In genomic region chr16:14364386-14365199, GRCh38 we compare ENCODE assay signal across 13 cellular contexts.
DNase-seq lines count a peak whose midpoint lies in the region; ATAC-seq and TF ChIP-seq lines count a peak whose summit lies in the region.
"Had no signal": no experiment of that assay in that cellular context is flagged by ENCODE, and none has a peak within 500 bp of the region (broad histone marks: within the 10 kb centered on the region; RNA-seq: fewer than 3 reads in every experiment).

No MANE protein-coding gene starts in this region.

- no peaks in the 10 kb centered on the region for H3K36me3 Mint-ChIP-seq in neural progenitor cell

- intact Hi-C loops in left ventricle myocardium superior (cut with micrococcal nuclease): no loop called here

- H3K4me1 Mint-ChIP-seq in neural progenitor cell: peaks cover 26% of the 10 kb centered on the region
- H3K4me1 Mint-ChIP-seq: activated naive CD8-positive, alpha-beta T cell treated with anti-CD3 and anti-CD28 coated beads, Interleukin-2, amount 50 U/mL, for 24 hours had no signal

- no peak for ATAC-seq in left ventricle myocardium superior
- ATAC-seq: activated naive CD8-positive, alpha-beta T cell treated with anti-CD3 and anti-CD28 coated beads, Interleukin-2, amount 50 U/mL, for 24 hours had no signal

- no peaks in the 10 kb centered on the region for H3K27me3 ChIP-seq in neural progenitor cell
- H3K27me3 ChIP-seq: neutrophil had no signal

- H3K4me3 ChIP-seq in AG10803 (ENCODE audit: low read length) (no peak overlapping the region), neural progenitor cell (no peak overlapping the region)

- H3K4me1 ChIP-seq in neural progenitor cell: no peaks in the 10 kb centered on the region

- H3K36me3 ChIP-seq in neural progenitor cell: no peaks in the 10 kb centered on the region
- H3K36me3 ChIP-seq: neutrophil had no signal

- no peaks in the 10 kb centered on the region for H3K9me3 Mint-ChIP-seq in neural progenitor cell
- H3K9me3 Mint-ChIP-seq: activated naive CD8-positive, alpha-beta T cell treated with anti-CD3 and anti-CD28 coated beads, Interleukin-2, amount 50 U/mL, for 24 hours had no signal

- no peaks in the 10 kb centered on the region for H3F3A ChIP-seq in neural progenitor cell (ENCODE audit: low read depth)

- H3K79me2 ChIP-seq in neural progenitor cell (ENCODE audit: low read depth): no peaks in the 10 kb centered on the region

- H3K9me3 ChIP-seq in neural progenitor cell (ENCODE audit: low read depth): no peaks in the 10 kb centered on the region
- H3K9me3 ChIP-seq: neutrophil had no signal

- H3K9ac ChIP-seq in neural progenitor cell: no peak overlapping the region

- H4K20me1 ChIP-seq in neural progenitor cell (ENCODE audit: low read depth): no peaks in the 10 kb centered on the region

- H3K27ac Mint-ChIP-seq in neural progenitor cell: peak overlapping the region; percentile 40
- H3K27ac Mint-ChIP-seq: activated naive CD8-positive, alpha-beta T cell treated with anti-CD3 and anti-CD28 coated beads, Interleukin-2, amount 50 U/mL, for 24 hours had no signal

- H3K4me2 ChIP-seq in neural progenitor cell: no peak overlapping the region

- no peak for TF ChIP-seq CTCF in AG10803 (conservative IDR thresholded peaks at IDR 0.05; ENCODE audit: low read length)
- peak; percentile 12 for TF ChIP-seq CTCF in neural progenitor cell (IDR thresholded peaks at IDR 0.05)

- no peak overlapping the region for H2AFZ ChIP-seq in neural progenitor cell (replicated peaks)

- no peak overlapping the region for H3K27ac ChIP-seq in neural progenitor cell
- H3K27ac ChIP-seq: neutrophil, VCaP had no signal

- peaks cover 18% of the 10 kb centered on the region for H3K27me3 Mint-ChIP-seq in neural progenitor cell (ENCODE audit: insufficient read depth, low read depth)

- peak; percentile 80 for DNase-seq in AG10803 (ENCODE audit: low read depth)
- peak; percentile 67 for DNase-seq in HuH-7.5 (ENCODE audit: low spot score)
- peak; percentile 94 for DNase-seq in dedifferentiated amniotic fluid mesenchymal stem cell (ENCODE audit: extremely low spot score)
- DNase-seq in neural progenitor cell (ENCODE audit: low spot score): peak; percentile 43
- DNase-seq in OCI-M1 (lab: John Stamatoyannopoulos, UW): no peak
- no peak for DNase-seq in activated effector memory CD4-positive, alpha-beta T cell treated with anti-CD3 and anti-CD28 coated beads, Interleukin-2, amount 50 U/mL, for 16 hours
- no peak for DNase-seq in activated T-cell treated with anti-CD3 and anti-CD28 coated beads, Interleukin-2, amount 50 U/mL, for 48 hours
- DNase-seq in left ventricle myocardium superior: no peak
- DNase-seq: activated naive CD8-positive, alpha-beta T cell treated with anti-CD3 and anti-CD28 coated beads, Interleukin-2, amount 50 U/mL, for 24 hours; DND-41; NCI-H510A had no signal

- H3K4me3 Mint-ChIP-seq in neural progenitor cell: no peak overlapping the region
- H3K4me3 Mint-ChIP-seq: activated naive CD8-positive, alpha-beta T cell treated with anti-CD3 and anti-CD28 coated beads, Interleukin-2, amount 50 U/mL, for 24 hours had no signal

Comparison
In these comparisons a context has a peak if more than half of its experiments do, and no peak if none do; other contexts are left out.
1. DNase-seq: peak in AG10803 (single experiment), HuH-7.5 (single experiment), dedifferentiated amniotic fluid mesenchymal stem cell (single experiment) and neural progenitor cell (single experiment); none in OCI-M1 (single experiment), activated effector memory CD4-positive, alpha-beta T cell treated with anti-CD3 and anti-CD28 coated beads, Interleukin-2, amount 50 U/mL, for 16 hours (single experiment), activated T-cell treated with anti-CD3 and anti-CD28 coated beads, Interleukin-2, amount 50 U/mL, for 48 hours (0 of 2) and left ventricle myocardium superior (single experiment).